In genomic region chr1:113929750-113930498, GRCh38 we compare ENCODE assay signal across 8 cellular contexts. TPM values are rescaled to one million over a fixed set of nuclear protein-coding genes. Genes with fewer than 3 reads are reported as not detected.
DNase-seq lines count a peak whose midpoint lies in the region; ATAC-seq, FAIRE-seq and TF ChIP-seq lines count a peak whose summit lies in the region.

No MANE protein-coding gene starts in this region.

- no peak overlapping the region for H2BK120ac ChIP-seq in H9 (ENCODE audit: low read depth, low read length, poor library complexity, severe bottlenecking)

- H3K9me3 ChIP-seq in H9 (ENCODE audit: control insufficient read depth, low read depth, low read length) = no peaks in the 10 kb centered on the region
- no peaks in the 10 kb centered on the region for H3K9me3 ChIP-seq in MM.1S (replicated peaks; ENCODE audit: insufficient read depth, low read length)
- H3K9me3 ChIP-seq in endocrine pancreas (ENCODE audit: control insufficient read depth, low read length) = no peaks in the 10 kb centered on the region
- H3K9me3 ChIP-seq in mucosa of descending colon = no peaks in the 10 kb centered on the region

- peaks cover 33 to 36% of the 10 kb centered on the region in 2 experiments for H3K4me1 Mint-ChIP-seq in H9

- H3K56ac ChIP-seq in H9 (ENCODE audit: insufficient read length, low read depth, low read length) = no peak overlapping the region

- TF ChIP-seq CTCF in H9 (conservative IDR thresholded peaks at IDR 0.05) (no peak; the same call in 1 of the 3 replicates), MM.1S (IDR thresholded peaks at IDR 0.05; ENCODE audit: low read length) (no peak), mucosa of descending colon (IDR thresholded peaks at IDR 0.05) (no peak)

- H3K36me3 ChIP-seq in MM.1S (replicated peaks; ENCODE audit: insufficient read depth, low read length) (no peaks in the 10 kb centered on the region), endocrine pancreas (ENCODE audit: control insufficient read depth, insufficient read depth, low read length) (no peaks in the 10 kb centered on the region), mucosa of descending colon (ENCODE audit: low read depth) (no peaks in the 10 kb centered on the region)

- peaks cover 4% of the 10 kb centered on the region for H3K27me3 Mint-ChIP-seq in H9 (ENCODE audit: low read depth)

- no peak overlapping the region for H2AK5ac ChIP-seq in H9 (ENCODE audit: insufficient read length, low read length)

- no peak overlapping the region for H2AFZ ChIP-seq in H9 (ENCODE audit: low read length)
- H2AFZ ChIP-seq in MM.1S (ENCODE audit: low read length) = no peak overlapping the region

- no peak overlapping the region for H2BK20ac ChIP-seq in H9 (ENCODE audit: low read depth, low read length, poor library complexity, severe bottlenecking)

- H3K4me2 ChIP-seq in H9 (ENCODE audit: insufficient read depth, insufficient read length, low read length) = peak overlapping the region; percentile 97
- peak overlapping the region; percentile 67 for H3K4me2 ChIP-seq in MM.1S (ENCODE audit: low read depth, low read length)

- DNase-seq in GM12891 (ENCODE audit: insufficient read length, low spot score) (peak; percentile 33), H9 (no peak), MM.1S (peak; percentile 17), mucosa of descending colon (peak; percentile 58 to 79 (median 78)), DMS153 (lab: John Stamatoyannopoulos, UW) (no peak)
- peak; percentile 39 to 43 (median 40) for DNase-seq in activated CD8-positive, alpha-beta memory T cell treated with anti-CD3 and anti-CD28 coated beads for 48 hours (ENCODE audit: low read depth in 2 of 3, low spot score in 2 of 3)
- peak; percentile 36 to 39 for DNase-seq in stimulated activated CD8-positive, alpha-beta memory T cell treated with anti-CD3 and anti-CD28 coated beads, Interleukin-7, amount 100 ng/mL, for 1 hour (ENCODE audit: low read depth in 2 of 2)

- peak overlapping the region; percentile 48 for H3K9ac ChIP-seq in H9 (ENCODE audit: extremely low read depth, insufficient read length, low read length)
- peak overlapping the region; percentile 96 for H3K9ac ChIP-seq in MM.1S (ENCODE audit: low read length)
- H3K9ac ChIP-seq in endocrine pancreas (ENCODE audit: control insufficient read depth, insufficient read depth, low read length) = peak overlapping the region; percentile 85

- H3K9me2 ChIP-seq in MM.1S (replicated peaks; ENCODE audit: insufficient read depth, low read length) = no peaks in the 10 kb centered on the region

- peaks cover 10% of the 10 kb centered on the region; the same call in 1 of the 2 replicates for H3K79me2 ChIP-seq in H9 (ENCODE audit: insufficient read depth, low read length)
- peaks cover 53% of the 10 kb centered on the region for H3K79me2 ChIP-seq in MM.1S (ENCODE audit: low read length)

- no peak for TF ChIP-seq POLR2A in GM12891 (IDR thresholded peaks at IDR 0.05; ENCODE audit: low read depth, low read length)

- H3K18ac ChIP-seq in H9 (ENCODE audit: insufficient read length, low read depth, low read length) = peak overlapping the region; percentile 10

- H3K4me1 ChIP-seq in H9 (ENCODE audit: insufficient read depth, low read length) (no peaks in the 10 kb centered on the region), MM.1S (ENCODE audit: low read length) (peaks cover 7% of the 10 kb centered on the region; the same call in 1 of the 2 replicates), endocrine pancreas (ENCODE audit: control insufficient read depth, insufficient read depth, low read length) (peaks cover 23% of the 10 kb centered on the region), mucosa of descending colon (ENCODE audit: low read depth) (peaks cover 18% of the 10 kb centered on the region)

- H3K4me3 Mint-ChIP-seq in H9 = peak overlapping the region; percentile 90 to 92

- H4K91ac ChIP-seq in H9 (ENCODE audit: insufficient read length, low read depth, low read length) = no peak overlapping the region

- no peak overlapping the region for H2BK15ac ChIP-seq in H9 (ENCODE audit: low read depth, low read length)

- no peaks in the 10 kb centered on the region for H3K36me3 Mint-ChIP-seq in H9 (ENCODE audit: insufficient read depth in 1 of 3, low read depth in 3 of 3)

- H4K5ac ChIP-seq in H9 (ENCODE audit: insufficient read length, low read depth, low read length) = no peak overlapping the region

- H2BK12ac ChIP-seq in H9 (ENCODE audit: insufficient read length, low read depth, low read length) = no peak overlapping the region

- H3K4me3 ChIP-seq in MM.1S (ENCODE audit: low read length) (peak overlapping the region; percentile 88), endocrine pancreas (ENCODE audit: control insufficient read depth, insufficient read depth, low read length) (peak overlapping the region; percentile 87), mucosa of descending colon (peak overlapping the region; percentile 87)

- WGBS in H9 (ENCODE audit: extremely low coverage, insufficient read length, low lambda C conversion rate) = no CpG with 5 or more reads among the region's 64 CpGs

- no peaks in the 10 kb centered on the region for H4K20me1 ChIP-seq in H9 (ENCODE audit: control insufficient read depth, insufficient read depth, insufficient read length)
- H4K20me1 ChIP-seq in MM.1S (ENCODE audit: insufficient read depth, low read length) = no peaks in the 10 kb centered on the region

- no peak overlapping the region for H3T11ph ChIP-seq in H9 (ENCODE audit: low read length)

- peak overlapping the region in 2 of 3 experiments; percentile 26 to 85; a peak in 3 of 7 replicates for H3K27ac Mint-ChIP-seq in H9

- peaks cover 16% of the 10 kb centered on the region for H3K23me2 ChIP-seq in H9 (ENCODE audit: insufficient read length, low read depth, low read length, poor library complexity, severe bottlenecking)

- no peak for FAIRE-seq in GM12891 (lab: Jason Lieb, UNC)

- no peak overlapping the region for H3K4ac ChIP-seq in H9 (ENCODE audit: low read depth, low read length)

- no peak overlapping the region for H3K27ac ChIP-seq in H9 (ENCODE audit: insufficient read length, low read depth, low read length)
- peak overlapping the region; percentile 89 for H3K27ac ChIP-seq in MM.1S (ENCODE audit: low read length)

- peak; percentile 60 for ATAC-seq in mucosa of descending colon

- peaks cover 16% of the 10 kb centered on the region; the same call in 1 of the 2 replicates for H3F3A ChIP-seq in MM.1S (ENCODE audit: insufficient read depth, low read length)

- H3K27me3 ChIP-seq in H9 (ENCODE audit: insufficient read depth, low read length) = no peaks in the 10 kb centered on the region
- no peaks in the 10 kb centered on the region for H3K27me3 ChIP-seq in MM.1S (replicated peaks; ENCODE audit: insufficient read depth, low read length)
- no peaks in the 10 kb centered on the region for H3K27me3 ChIP-seq in endocrine pancreas (ENCODE audit: control insufficient read depth, insufficient read depth, low read length)

- no peak overlapping the region for H2BK5ac ChIP-seq in H9 (ENCODE audit: insufficient read length, low read length)

- H4K8ac ChIP-seq in H9 (replicated peaks; ENCODE audit: insufficient read length, low read depth, low read length) = no peak overlapping the region

- no peaks in the 10 kb centered on the region for H3K9me3 Mint-ChIP-seq in H9

- intact Hi-C loops in mucosa of descending colon (cut with DNase I, micrococcal nuclease) = no loop called here

- H3K23ac ChIP-seq in H9 (ENCODE audit: insufficient read length, low read depth, low read length) = no peak overlapping the region

- H3K79me1 ChIP-seq in H9 (ENCODE audit: insufficient read depth, low read depth, low read length, poor library complexity, severe bottlenecking) = no peaks in the 10 kb centered on the region

- peak overlapping the region; percentile 47 for H3K14ac ChIP-seq in H9 (ENCODE audit: insufficient read depth, low read length)

TF ChIP-seq in GM12891, 5 proteins besides CTCF, POLR2A, EP300 and RAD21:
- no peak for TF ChIP-seq PAX5 (IDR thresholded peaks at IDR 0.05; ENCODE audit: insufficient read depth, low read length, severe bottlenecking)
- TF ChIP-seq POU2F2 (IDR thresholded peaks at IDR 0.05; ENCODE audit: low read depth, low read length) = no peak
- TF ChIP-seq SPI1 (IDR thresholded peaks at IDR 0.05; ENCODE audit: low read depth, low read length) = no peak
- peak; percentile 4; the same call in 1 of the 2 replicates for TF ChIP-seq POLR2AphosphoS5 (IDR thresholded peaks at IDR 0.05; ENCODE audit: low read depth, low read length)
- no peak for TF ChIP-seq TAF1 (IDR thresholded peaks at IDR 0.05; ENCODE audit: low read depth, low read length)

RNA-seq across cellular contexts. Expression of gene HIPK1, which starts 0.8 kb away (rescaled TPM):
- 7.6 TPM for polyA plus RNA-seq in GM12891 (2012; ENCODE audit: low read depth, missing spikeins)
- total RNA-seq in H9 (2021) (65.7 and 68.1 TPM in 2 replicates), mucosa of descending colon (10 to 100 TPM; 66.0 to 99.7 (median 68.8) TPM)

RNA-seq across cellular contexts. Expression of gene DCLRE1B, which starts 24.8 kb away (rescaled TPM):
- polyA plus RNA-seq in GM12891 (2012; ENCODE audit: low read depth, missing spikeins) = 5.7 TPM
- 12.0 and 13.4 TPM in 2 replicates for total RNA-seq in H9 (2021)
- total RNA-seq in mucosa of descending colon = 1 to 10 TPM; 4.2 to 6.0 (median 5.2) TPM

RNA-seq across cellular contexts. Expression of gene AP4B1, which starts 25.3 kb away (rescaled TPM):
- 19.3 TPM for polyA plus RNA-seq in GM12891 (2012; ENCODE audit: low read depth, missing spikeins)
- 19.3 and 19.7 TPM in 2 replicates for total RNA-seq in H9 (2021)
- 10 to 100 TPM; 26.6 to 40.0 (median 28.7) TPM for total RNA-seq in mucosa of descending colon

RNA-seq across cellular contexts. Expression of gene BCL2L15, which starts 42.5 kb away (rescaled TPM):
- 0.42 TPM for polyA plus RNA-seq in GM12891 (2012; ENCODE audit: low read depth, missing spikeins)
- total RNA-seq in H9 (2021) (0.22 and 0.53 TPM in 2 replicates), mucosa of descending colon (100 to 1,000 TPM in 2 of 3 donors, 10 to 100 TPM in 1; 72.4 to 197 (median 153) TPM)

RNA-seq across cellular contexts. Expression of gene OLFML3, which starts 49.4 kb away (rescaled TPM):
- polyA plus RNA-seq in GM12891 (2012; ENCODE audit: low read depth, missing spikeins) = not detected
- total RNA-seq in H9 (2021) (171 and 176 TPM in 2 replicates), mucosa of descending colon (10 to 100 TPM in 2 of 3 donors, 1 to 10 TPM in 1; 5.4 to 51.1 (median 28.2) TPM)

Comparison
In these comparisons a context has a peak if more than half of its experiments do, and no peak if none do; other contexts are left out.
1. DNase-seq: peak in GM12891 (single experiment), MM.1S (single experiment), activated CD8-positive, alpha-beta memory T cell treated with anti-CD3 and anti-CD28 coated beads for 48 hours (3 of 3), mucosa of descending colon (3 of 3) and stimulated activated CD8-positive, alpha-beta memory T cell treated with anti-CD3 and anti-CD28 coated beads, Interleukin-7, amount 100 ng/mL, for 1 hour (2 of 2); none in H9 (single experiment) and DMS153 (single experiment).
2. Peak in every context shown above with its lines, with median percentiles within 50 percentile points of each other: H3K9ac ChIP-seq and H3K4me3 ChIP-seq.